8 cellular contexts compared by ENCODE assay signal in the genomic region with DNA sequence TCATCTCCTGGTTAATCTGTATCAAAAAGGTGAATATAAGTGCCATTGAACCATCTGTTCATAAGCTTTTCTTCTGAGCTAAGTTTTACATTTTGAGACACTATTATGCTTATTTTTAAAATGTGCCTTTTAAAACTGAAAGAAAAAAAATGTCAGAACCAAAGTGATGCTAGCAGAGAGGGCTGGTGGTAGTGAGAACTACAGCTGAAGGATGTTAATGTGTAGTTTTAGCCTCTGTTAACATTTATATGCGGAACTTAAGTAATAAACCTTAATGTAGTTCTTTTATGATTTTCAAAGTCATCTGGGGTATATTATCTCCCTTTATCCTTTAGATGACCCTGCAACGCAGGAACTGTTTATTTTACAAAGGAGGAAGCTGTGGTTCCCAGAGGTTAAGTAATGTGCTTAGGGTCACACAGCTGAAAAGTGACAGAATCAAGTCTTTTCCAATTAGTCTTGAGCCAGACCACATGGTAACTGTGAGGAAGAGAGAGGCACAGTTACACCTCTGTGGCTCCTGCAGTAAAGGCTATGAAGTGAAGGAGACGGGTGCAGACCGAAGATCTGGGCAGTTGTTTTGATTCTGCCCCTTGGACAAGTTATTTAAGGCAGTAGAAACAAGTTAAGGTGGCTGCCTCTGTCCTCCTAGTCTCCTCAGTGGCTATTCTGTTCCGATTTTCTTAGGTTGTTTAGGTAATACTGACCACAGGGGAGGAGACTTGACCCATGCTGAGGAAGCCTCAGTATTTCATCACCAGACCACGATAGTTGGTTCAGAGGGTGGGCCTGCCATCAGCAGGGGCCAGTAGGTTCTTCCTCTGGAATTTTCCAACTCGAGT. TPM values are rescaled to one million over a fixed set of nuclear protein-coding genes. Genes with fewer than 3 reads are reported as not detected.
A peak's percentile ranks its signal among the peaks of the same experiment; 100 is the strongest.
DNase-seq lines count a peak whose midpoint lies in the region; ATAC-seq, FAIRE-seq and TF ChIP-seq lines count a peak whose summit lies in the region.

No MANE protein-coding gene starts in this region.

- no peaks in the 10 kb centered on the region for H3K4me1 ChIP-seq in liver (ENCODE audit: control insufficient read depth in 4 of 4, insufficient read depth in 4 of 4, low read length in 3 of 4)
- H3K4me1 ChIP-seq in HepG2 (ENCODE audit: insufficient read depth, low read length), result no peaks in the 10 kb centered on the region
- H3K4me1 ChIP-seq in osteoblast (ENCODE audit: insufficient read depth, low read length), result peaks cover 5% of the 10 kb centered on the region
- H3K4me1 ChIP-seq in colonic mucosa, result no peaks in the 10 kb centered on the region

- ATAC-seq in HepG2 (no peak), HG03521 (IDR thresholded peaks at IDR 0.05; ENCODE audit: unreplicated experiment) (peak; percentile 48), HG02840 (IDR thresholded peaks at IDR 0.05; ENCODE audit: low FRiP score, unreplicated experiment) (no peak)

- no TSS peak for BruUV-seq in HepG2 (replicated peaks; lab: Mats Ljungman, UMichigan)

- H3K9me3 ChIP-seq in liver (ENCODE audit: control insufficient read depth in 4 of 4, low read length in 3 of 4) (no peaks in the 10 kb centered on the region), HepG2 (ENCODE audit: low read length) (no peaks in the 10 kb centered on the region), osteoblast (ENCODE audit: low read depth, low read length) (no peaks in the 10 kb centered on the region), colonic mucosa (no peaks in the 10 kb centered on the region)

- TF ChIP-seq CTCF in liver (IDR thresholded peaks at IDR 0.05; ENCODE audit: low read depth, low read length, missing input control), result no peak
- no peak for TF ChIP-seq CTCF in HepG2 (CRISPR knock-in tag; IDR thresholded peaks at IDR 0.05)
- no peak for TF ChIP-seq CTCF in astrocyte of the spinal cord (IDR thresholded peaks at IDR 0.05; ENCODE audit: low read depth, low read length)
- no peak for TF ChIP-seq CTCF in osteoblast (IDR thresholded peaks at IDR 0.05; ENCODE audit: extremely low read depth, low read depth, low read length)
- TF ChIP-seq CTCF in colonic mucosa (IDR thresholded peaks at IDR 0.05), result no peak

- TF ChIP-seq POLR2A in HepG2 (IDR thresholded peaks at IDR 0.05; ENCODE audit: insufficient read depth in 1 of 2, low read depth in 2 of 2, low read length in 2 of 2), result no peak

- H3K27ac ChIP-seq in liver (ENCODE audit: low read depth in 1 of 2, low read length in 2 of 2) (peak overlapping the region; percentile 34 to 39), HepG2 (ENCODE audit: extremely low read length, insufficient read depth, low read length) (no peak overlapping the region), osteoblast (ENCODE audit: low read depth, low read length) (no peak overlapping the region), colonic mucosa (no peak overlapping the region)

- POLR2A ChIA-PET in HepG2 (lab: Yijun Ruan, JAX), result no interaction called here

- intact Hi-C loops in HepG2 (cut with micrococcal nuclease; ENCODE audit: unreplicated experiment), result no loop called here
- intact Hi-C loops in colonic mucosa (cut with DNase I), result no loop called here

- in situ Hi-C loops in HepG2 (cut with HindIII; ENCODE audit: extremely low pct_ligation_motif_present, low pct_unique_long_range_greater_than_20kb) (no loop called here), astrocyte of the spinal cord (cut with HindIII; ENCODE audit: low sequenced_read_pairs) (no loop called here)

- WGBS in liver, result 41% methylated on average over 7 of the region's 7 CpGs
- WGBS in HepG2 (ENCODE audit: low lambda C conversion rate), result 17% methylated on average over 6 of the region's 7 CpGs

- DNase-seq in HepG2 (ENCODE audit: low spot score), result no peak
- DNase-seq in astrocyte of the spinal cord (ENCODE audit: low read depth, low spot score), result peak; percentile 72
- no peak for DNase-seq in osteoblast (ENCODE audit: insufficient read length, low spot score, missing footprints)
- no peak for DNase-seq in colonic mucosa
- no peak for DNase-seq in NCI-H82 treated with DMSO at 0.1 percent for 48 hours (lab: John Stamatoyannopoulos, UW; ENCODE audit: unreplicated experiment)

- H2AFZ ChIP-seq in HepG2 (ENCODE audit: low read length), result no peak overlapping the region
- peak overlapping the region; percentile 34 for H2AFZ ChIP-seq in osteoblast (ENCODE audit: low read length)

- H3K4me2 ChIP-seq in HepG2 (ENCODE audit: low read depth, low read length) (no peak overlapping the region), osteoblast (ENCODE audit: insufficient read depth, low read length) (peak overlapping the region; percentile 25)

- H4K20me1 ChIP-seq in HepG2 (ENCODE audit: insufficient read depth, low read length), result no peaks in the 10 kb centered on the region
- no peaks in the 10 kb centered on the region for H4K20me1 ChIP-seq in osteoblast (ENCODE audit: insufficient read depth, low read length)

- no peak for TF ChIP-seq EP300 in HepG2 (IDR thresholded peaks at IDR 0.05; ENCODE audit: low read depth in 2 of 2, low read length in 2 of 2)
- no peak for TF ChIP-seq EP300 in HepG2 (CRISPR knock-in tag; IDR thresholded peaks at IDR 0.05; ENCODE audit: borderline replicate concordance)

- peaks cover 0 to 11% (median 0%) of the 10 kb centered on the region in 4 donors for H3K27me3 ChIP-seq in liver (ENCODE audit: control insufficient read depth in 4 of 4, insufficient read depth in 4 of 4, low read length in 3 of 4)
- no peaks in the 10 kb centered on the region for H3K27me3 ChIP-seq in HepG2 (ENCODE audit: control insufficient read depth in 1 of 2, insufficient read depth in 2 of 2, low read length in 2 of 2)
- no peaks in the 10 kb centered on the region for H3K27me3 ChIP-seq in osteoblast (ENCODE audit: insufficient read depth, low read length)
- no peaks in the 10 kb centered on the region for H3K27me3 ChIP-seq in colonic mucosa

- CTCF ChIA-PET in HepG2 (lab: Yijun Ruan, JAX; ENCODE audit: low intra/inter-chr PET ratio, low total read pairs), result no interaction called here

- FAIRE-seq in HepG2 (lab: Jason Lieb, UNC), result no peak

- no peaks in the 10 kb centered on the region for H3K36me3 ChIP-seq in liver (ENCODE audit: control insufficient read depth in 4 of 4, insufficient read depth in 3 of 4, low read depth in 1 of 4, low read length in 3 of 4)
- no peaks in the 10 kb centered on the region for H3K36me3 ChIP-seq in HepG2 (replicated peaks in 1 of 2; ENCODE audit: control insufficient read depth in 1 of 2, insufficient read depth in 2 of 2, low read length in 2 of 2)
- no peaks in the 10 kb centered on the region for H3K36me3 ChIP-seq in osteoblast (ENCODE audit: insufficient read depth, low read length)
- no peaks in the 10 kb centered on the region for H3K36me3 ChIP-seq in colonic mucosa

- H3K4me3 ChIP-seq in liver (ENCODE audit: low read depth in 1 of 3, low read length in 3 of 3), result no peak overlapping the region
- H3K4me3 ChIP-seq in HepG2 (replicated peaks in 1 of 3; ENCODE audit: insufficient read depth in 1 of 3, low read depth in 2 of 3, low read length in 3 of 3), result no peak overlapping the region
- H3K4me3 ChIP-seq in astrocyte of the spinal cord (ENCODE audit: low read depth, low read length), result no peak overlapping the region
- no peak overlapping the region for H3K4me3 ChIP-seq in osteoblast (ENCODE audit: insufficient read depth, low read length)
- no peak overlapping the region for H3K4me3 ChIP-seq in colonic mucosa

- TF ChIP-seq RAD21 in liver (IDR thresholded peaks at IDR 0.05), result peak in 1 of 2 donors; percentile 17
- TF ChIP-seq RAD21 in HepG2 (CRISPR knock-in tag; IDR thresholded peaks at IDR 0.05), result no peak

- H3K79me2 ChIP-seq in HepG2 (ENCODE audit: insufficient read depth, low read length), result no peaks in the 10 kb centered on the region
- no peaks in the 10 kb centered on the region for H3K79me2 ChIP-seq in osteoblast (ENCODE audit: insufficient read depth, low read length)

- H3K9ac ChIP-seq in liver (ENCODE audit: low read depth in 1 of 2, low read length in 2 of 2) (no peak overlapping the region), HepG2 (ENCODE audit: insufficient read depth, low read depth, low read length) (no peak overlapping the region), colonic mucosa (ENCODE audit: low read depth in 2 of 2, low read length in 2 of 2) (no peak overlapping the region)

TF ChIP-seq in liver, 16 proteins besides CTCF, POLR2A, EP300 and RAD21 (continues in another document):
- TF ChIP-seq RXRA (IDR thresholded peaks at IDR 0.05) (peak; percentile 64 to 66), FOXA2 (IDR thresholded peaks at IDR 0.05) (no peak)

TF ChIP-seq in HepG2, 621 proteins besides CTCF, POLR2A, EP300 and RAD21 (continues in another document):
- TF ChIP-seq ISX (CRISPR knock-in tag; conservative IDR thresholded peaks at IDR 0.05), result no peak
- no peak for TF ChIP-seq ZSCAN29 (CRISPR knock-in tag; conservative IDR thresholded peaks at IDR 0.05)
- TF ChIP-seq SNAPC2 (CRISPR knock-in tag; IDR thresholded peaks at IDR 0.05), result no peak

RNA-seq across cellular contexts. Expression of a gene that starts 23.9 kb away (rescaled TPM):
- total RNA-seq in liver (10 to 100 TPM in 1 of 2 donors, 1 to 10 TPM in 1; 5.2 to 11.2 TPM), HepG2 (2016; rRNA removed; fragmentation: Illumina TruSeq; extraction: Trizol) (not detected in 2 replicates), osteoblast (7.4 and 9.8 TPM in 2 replicates), colonic mucosa (10 to 100 TPM in 1 of 2 donors, 1 to 10 TPM in 1; 4.9 to 18.2 TPM)
- polyA plus RNA-seq in liver (1 to 10 TPM; 3.5 to 3.7 TPM), HepG2 (2011; rRNA removed) (not detected in 2 replicates)
- not detected in 2 replicates for total RNA-seq in HepG2 (2016; cell fraction: cytosol; rRNA removed; fragmentation: Illumina TruSeq; extraction: Trizol; ENCODE audit: low read depth)
- not detected in 2 replicates for total RNA-seq in HepG2 (2016; cell fraction: insoluble cytoplasmic fraction; rRNA removed; fragmentation: Illumina TruSeq; extraction: Trizol)
- not detected in 2 replicates for total RNA-seq in HepG2 (2016; cell fraction: membrane; rRNA removed; fragmentation: Illumina TruSeq; extraction: Trizol)
- not detected in 2 replicates for total RNA-seq in HepG2 (2016; cell fraction: nucleus; rRNA removed; fragmentation: Illumina TruSeq; extraction: Trizol)
- polyA plus RNA-seq in HepG2 (2011; cell fraction: cytosol; rRNA removed), result not detected in 2 replicates
- not detected in 2 replicates for polyA plus RNA-seq in HepG2 (2011; cell fraction: nucleus; rRNA removed)
- not detected in 2 replicates for polyA plus RNA-seq in HepG2 (2012)
- polyA plus RNA-seq in HepG2 (2016; cell fraction: cytosol; fragmentation: Illumina TruSeq; extraction: Trizol; ENCODE audit: low read depth), result not detected in 2 replicates
- not detected in 2 replicates for polyA plus RNA-seq in HepG2 (2016; cell fraction: insoluble cytoplasmic fraction; fragmentation: Illumina TruSeq; extraction: Trizol; ENCODE audit: low read depth)
- not detected in 2 replicates for polyA plus RNA-seq in HepG2 (2016; cell fraction: membrane; fragmentation: Illumina TruSeq; extraction: Trizol; ENCODE audit: low read depth)
- polyA plus RNA-seq in HepG2 (2016; cell fraction: nucleus; fragmentation: Illumina TruSeq; extraction: Trizol; ENCODE audit: insufficient read depth, low read depth), result not detected in 2 replicates
- 0.42 TPM in 1 of 2 replicates, not detected in the other for polyA minus RNA-seq in HepG2 (2011; rRNA and poly(A)+ RNA removed; ENCODE audit: low replicate concordance)
- polyA minus RNA-seq in HepG2 (2011; cell fraction: cytosol; rRNA and poly(A)+ RNA removed), result not detected in 2 replicates
- not detected in 2 replicates for polyA minus RNA-seq in HepG2 (2011; cell fraction: nucleus; rRNA and poly(A)+ RNA removed)

Comparison
In these comparisons a context has a peak if more than half of its experiments do, and no peak if none do; other contexts are left out.
1. H3K27ac ChIP-seq: peak in liver (2 of 2); none in HepG2 (single experiment), osteoblast (single experiment) and colonic mucosa (single experiment).